ENCODE assay signal across 9 cellular contexts in the genomic region with DNA sequence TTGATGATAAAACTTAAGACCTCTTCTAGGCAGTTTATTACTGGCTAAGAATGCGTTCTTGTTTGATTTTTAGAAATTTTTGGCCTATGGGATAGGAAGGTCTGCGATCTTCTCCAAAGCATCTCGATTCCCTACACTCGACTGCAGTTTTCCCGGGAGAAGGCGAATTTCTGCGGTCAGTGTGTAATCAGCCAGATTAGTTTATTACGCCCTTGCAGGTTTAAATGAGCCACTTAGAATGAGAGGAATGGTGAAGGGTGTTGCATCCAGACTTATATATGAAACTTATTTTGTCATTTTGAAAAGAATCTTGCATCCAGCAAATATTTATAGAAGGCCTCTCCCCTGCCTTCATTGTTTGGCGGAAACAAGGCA. TPM values are rescaled to one million over a fixed set of nuclear protein-coding genes. Genes with fewer than 3 reads are reported as not detected.
DNase-seq lines count a peak whose midpoint lies in the region; ATAC-seq and TF ChIP-seq lines count a peak whose summit lies in the region.
"Had no signal": no experiment of that assay in that cellular context is flagged by ENCODE, and none has a peak within 500 bp of the region (broad histone marks: within the 10 kb centered on the region; RNA-seq: fewer than 3 reads in every experiment).

No MANE protein-coding gene starts in this region.

- intact Hi-C loops in Caco-2 (cut with micrococcal nuclease; ENCODE audit: unreplicated experiment) (loop anchor here (5.0 kb wide), 1 partner anchor 246 kb away; no protein-coding TSS in a partner anchor), ovary (cut with DNase I) (no loop called here)

- H3K36me3 ChIP-seq in Caco-2 (ENCODE audit: control insufficient read depth, insufficient read depth, low read length) = no peaks in the 10 kb centered on the region
- peaks cover 56% of the 10 kb centered on the region for H3K36me3 ChIP-seq in NT2/D1 (ENCODE audit: insufficient read depth, insufficient read length, low read length)
- no peaks in the 10 kb centered on the region for H3K36me3 ChIP-seq in ovary

- no peaks in the 10 kb centered on the region for H3K27me3 ChIP-seq in Caco-2 (replicated peaks; ENCODE audit: control insufficient read depth, insufficient read depth, low read length)
- H3K27me3 ChIP-seq in NT2/D1 (ENCODE audit: insufficient read depth, insufficient read length) = peaks cover 7% of the 10 kb centered on the region
- H3K27me3 ChIP-seq in ovary = no peaks in the 10 kb centered on the region

- TF ChIP-seq POLR2A in ovary (IDR thresholded peaks at IDR 0.05) = no peak

- TF ChIP-seq EP300 in ovary (IDR thresholded peaks at IDR 0.05) = no peak

- WGBS in ovary, 3 donors = 15 to 23% (median 18%) methylated on average over 9 of the region's 9 CpGs

- BruUV-seq in Caco-2 (replicated peaks; lab: Mats Ljungman, UMichigan) = TSS peak; percentile 36

- no peaks in the 10 kb centered on the region for H3K4me1 Mint-ChIP-seq in Caco-2 (ENCODE audit: low read depth, unreplicated experiment)

- H3K27me3 Mint-ChIP-seq in Caco-2 (ENCODE audit: insufficient read depth, unreplicated experiment) = no peaks in the 10 kb centered on the region

- H3K4me3 ChIP-seq in Caco-2 (ENCODE audit: low read depth, low read length) (peak overlapping the region; percentile 79), NT2/D1 (ENCODE audit: insufficient read length, low read depth) (peak overlapping the region; percentile 86), epithelial cell of esophagus (ENCODE audit: low read length) (peak overlapping the region; percentile 88), ovary (peak overlapping the region; percentile 85)

- peak overlapping the region in 1 of 2 donors; percentile 86 for H3K27ac ChIP-seq in ovary

- no peak for DNase-seq in Caco-2
- DNase-seq in NT2/D1 (ENCODE audit: low read depth, low spot score) = no peak
- DNase-seq in epithelial cell of esophagus (ENCODE audit: low read depth) = peak; percentile 23
- DNase-seq in ovary = no peak
- DNase-seq in glomerular visceral epithelial cell (ENCODE audit: extremely low spot score) = no peak
- DNase-seq in NCI-H1092 treated with DMSO at 0.1 percent for 48 hours (lab: John Stamatoyannopoulos, UW) = no peak

- POLR2A ChIA-PET in Caco-2 (lab: Charles Lee) = no interaction called here

- ATAC-seq in GM21381 (IDR thresholded peaks at IDR 0.05; ENCODE audit: unreplicated experiment) (no peak), HG03196 (IDR thresholded peaks at IDR 0.05; ENCODE audit: unreplicated experiment) (no peak)

- H3K9me3 ChIP-seq in Caco-2 = no peaks in the 10 kb centered on the region
- no peaks in the 10 kb centered on the region for H3K9me3 ChIP-seq in NT2/D1 (ENCODE audit: insufficient read depth, low read length)
- H3K9me3 ChIP-seq in ovary = no peaks in the 10 kb centered on the region

- peak overlapping the region; percentile 86 for H3K9ac ChIP-seq in NT2/D1 (ENCODE audit: insufficient read length, low read depth)

- peaks cover 29% of the 10 kb centered on the region for H3K36me3 Mint-ChIP-seq in Caco-2 (ENCODE audit: insufficient read depth, unreplicated experiment)

- H3K9me3 Mint-ChIP-seq in Caco-2 (ENCODE audit: unreplicated experiment) = no peaks in the 10 kb centered on the region

- H3K4me1 ChIP-seq in Caco-2 (peaks cover 5% of the 10 kb centered on the region; the same call in 1 of the 2 replicates), NT2/D1 (ENCODE audit: insufficient read depth, insufficient read length) (peaks cover 3% of the 10 kb centered on the region), ovary (ENCODE audit: insufficient read depth) (peaks cover 4% of the 10 kb centered on the region)

- peak overlapping the region; percentile 92 for H3K27ac Mint-ChIP-seq in Caco-2 (ENCODE audit: unreplicated experiment)

- TF ChIP-seq CTCF in Caco-2 (IDR thresholded peaks at IDR 0.05; ENCODE audit: insufficient read depth in 1 of 2, low read depth in 1 of 2, low read length in 1 of 2, severe bottlenecking in 1 of 2, unreplicated experiment in 1 of 2) (no peak), epithelial cell of esophagus (IDR thresholded peaks at IDR 0.05; ENCODE audit: insufficient read depth, low read depth, low read length, missing control alignments) (no peak), ovary (IDR thresholded peaks at IDR 0.05) (no peak)

- H3K4me3 Mint-ChIP-seq in Caco-2 (ENCODE audit: unreplicated experiment) = peak overlapping the region; percentile 99

- CTCF ChIA-PET in Caco-2 (lab: Charles Lee) = no interaction called here

RNA-seq across cellular contexts. Expression of a gene that starts 1.2 kb away (rescaled TPM):
- 42.5 and 53.3 TPM in 2 replicates for total RNA-seq in Caco-2 (2022)
- total RNA-seq in ovary = 10 to 100 TPM; 30.1 to 43.3 (median 34.5) TPM
- 10 to 100 TPM; 12.2 to 24.5 TPM for polyA plus RNA-seq in ovary
- total RNA-seq: H4 had no signal
